Comparison of ENCODE assay signal across 16 cellular contexts in genomic region chr18:32889620-32890593, GRCh38.
"Had no signal": no experiment of that assay in that cellular context is flagged by ENCODE, and none has a peak within 500 bp of the region (broad histone marks: within the 10 kb centered on the region; RNA-seq: fewer than 3 reads in every experiment).

No MANE protein-coding gene starts in this region.

- H3K27me3 Mint-ChIP-seq: activated B cell treated with CpG ODN at 0.5 μM for 24 hours; activated CD4-positive, alpha-beta memory T cell treated with anti-CD3 and anti-CD28 coated beads, Interleukin-2, amount 10 ng/mL, durations not matched to agents 7 days and 5 days; activated CD8-positive, alpha-beta memory T cell treated with anti-CD3 and anti-CD28 coated beads, Interleukin-2, amount 10 ng/mL, durations not matched to agents 7 days and 5 days; activated naive CD8-positive, alpha-beta T cell; dendritic cell treated with granulocyte-macrophage colony-stimulating factor and Interleukin-4, amounts not matched to agents 40 ng/mL and 50 ng/mL, for 4 days had no signal

- H3K27ac ChIP-seq: sigmoid colon, thyroid gland had no signal

- H3K27me3 ChIP-seq: sigmoid colon, thyroid gland had no signal

- H3K4me1 Mint-ChIP-seq: activated CD4-positive, alpha-beta memory T cell treated with anti-CD3 and anti-CD28 coated beads, Interleukin-2, amount 10 ng/mL, durations not matched to agents 7 days and 5 days; activated CD8-positive, alpha-beta memory T cell treated with anti-CD3 and anti-CD28 coated beads, Interleukin-2, amount 10 ng/mL, durations not matched to agents 7 days and 5 days had no signal

- DNase-seq: activated B cell treated with CpG ODN at 0.5 μM for 24 hours; activated CD4-positive, alpha-beta memory T cell treated with anti-CD3 and anti-CD28 coated beads, Interleukin-2, amount 10 ng/mL, durations not matched to agents 7 days and 5 days; activated CD4-positive, alpha-beta T cell treated with anti-CD3 and anti-CD28 coated beads for 4 hours; activated CD8-positive, alpha-beta memory T cell treated with anti-CD3 and anti-CD28 coated beads, Interleukin-2, amount 10 ng/mL, durations not matched to agents 7 days and 5 days; effector memory CD4-positive, alpha-beta T cell; kidney; mammary epithelial cell; sigmoid colon; stimulated activated CD8-positive, alpha-beta memory T cell treated with anti-CD3 and anti-CD28 coated beads, Interleukin-4, amount 100 ng/mL, for 48 hours; stimulated activated naive CD4-positive, alpha-beta T cell treated with Interleukin-2 at 50 U/mL for 16 hours; thyroid gland had no signal

- ATAC-seq: activated CD8-positive, alpha-beta memory T cell treated with anti-CD3 and anti-CD28 coated beads, Interleukin-2, amount 10 ng/mL, durations not matched to agents 7 days and 5 days; left lobe of liver had no signal

- H3K36me3 ChIP-seq: sigmoid colon, thyroid gland had no signal

- H3K9me3 Mint-ChIP-seq: activated B cell treated with CpG ODN at 0.5 μM for 24 hours; dendritic cell treated with granulocyte-macrophage colony-stimulating factor and Interleukin-4, amounts not matched to agents 40 ng/mL and 50 ng/mL, for 4 days; T-helper 2 cell treated with Interferon-gamma antibody and Interleukin-4, amounts not matched to agents 5 μg/mL and 100 μg/mL, for 36 hours had no signal

- H3K4me3 Mint-ChIP-seq: activated B cell treated with CpG ODN at 0.5 μM for 24 hours; activated CD4-positive, alpha-beta memory T cell treated with anti-CD3 and anti-CD28 coated beads, Interleukin-2, amount 10 ng/mL, durations not matched to agents 7 days and 5 days; activated CD8-positive, alpha-beta memory T cell treated with anti-CD3 and anti-CD28 coated beads, Interleukin-2, amount 10 ng/mL, durations not matched to agents 7 days and 5 days; activated naive CD8-positive, alpha-beta T cell; dendritic cell treated with granulocyte-macrophage colony-stimulating factor and Interleukin-4, amounts not matched to agents 40 ng/mL and 50 ng/mL, for 4 days; neural crest cell; T-helper 2 cell treated with Interferon-gamma antibody and Interleukin-4, amounts not matched to agents 5 μg/mL and 100 μg/mL, for 36 hours had no signal

- H3K36me3 Mint-ChIP-seq: activated CD8-positive, alpha-beta memory T cell treated with anti-CD3 and anti-CD28 coated beads, Interleukin-2, amount 10 ng/mL, durations not matched to agents 7 days and 5 days; activated naive CD8-positive, alpha-beta T cell had no signal

- FAIRE-seq: kidney had no signal

- H3K27ac Mint-ChIP-seq: activated B cell treated with CpG ODN at 0.5 μM for 24 hours; activated CD4-positive, alpha-beta memory T cell treated with anti-CD3 and anti-CD28 coated beads, Interleukin-2, amount 10 ng/mL, durations not matched to agents 7 days and 5 days; activated CD8-positive, alpha-beta memory T cell treated with anti-CD3 and anti-CD28 coated beads, Interleukin-2, amount 10 ng/mL, durations not matched to agents 7 days and 5 days; activated naive CD8-positive, alpha-beta T cell; dendritic cell treated with granulocyte-macrophage colony-stimulating factor and Interleukin-4, amounts not matched to agents 40 ng/mL and 50 ng/mL, for 4 days; T-helper 2 cell treated with Interferon-gamma antibody and Interleukin-4, amounts not matched to agents 5 μg/mL and 100 μg/mL, for 36 hours had no signal

- H3K4me1 ChIP-seq: sigmoid colon, thyroid gland had no signal

- H3K4me3 ChIP-seq: sigmoid colon, thyroid gland had no signal

- H3K9me3 ChIP-seq: sigmoid colon, thyroid gland had no signal
